Comparison of ENCODE assay signal across 1 cellular context in the genomic region with DNA sequence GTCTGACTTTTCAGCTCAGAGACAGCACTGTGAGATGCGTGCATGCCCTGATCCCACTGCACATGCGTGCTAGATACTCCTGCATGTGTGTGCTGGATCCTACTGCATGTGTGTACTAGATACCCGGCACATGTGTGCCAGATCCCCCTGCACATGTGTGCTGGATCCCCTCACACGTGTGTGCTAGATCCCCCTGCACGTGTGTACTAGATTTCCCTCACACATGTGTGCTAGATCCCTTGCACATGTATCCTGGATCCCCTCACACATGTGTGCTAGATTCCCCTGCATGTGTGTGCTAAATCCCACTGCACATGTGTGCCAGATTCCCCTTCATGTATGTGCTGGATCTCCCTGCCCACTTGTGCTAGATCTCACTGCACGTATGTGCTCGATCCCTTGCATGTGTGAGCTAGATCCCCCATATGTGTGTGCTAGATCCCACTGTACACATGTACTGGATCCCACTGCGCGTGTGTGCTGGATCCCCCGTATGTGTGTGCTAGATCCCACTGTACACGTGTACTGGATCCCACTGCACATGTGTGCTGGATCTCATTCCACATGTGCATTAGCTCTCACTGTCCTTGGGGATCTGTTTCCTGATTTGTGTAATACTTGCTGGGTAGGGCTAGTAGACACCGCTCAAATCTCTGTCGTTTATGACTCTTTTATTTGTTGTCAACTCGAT.
TF ChIP-seq lines count a peak whose summit lies in the region.

No MANE protein-coding gene starts in this region.

TF ChIP-seq in HepG2, 621 proteins besides CTCF, POLR2A, EP300 and RAD21 (continued from another document):
- TF ChIP-seq, protein P1, sequence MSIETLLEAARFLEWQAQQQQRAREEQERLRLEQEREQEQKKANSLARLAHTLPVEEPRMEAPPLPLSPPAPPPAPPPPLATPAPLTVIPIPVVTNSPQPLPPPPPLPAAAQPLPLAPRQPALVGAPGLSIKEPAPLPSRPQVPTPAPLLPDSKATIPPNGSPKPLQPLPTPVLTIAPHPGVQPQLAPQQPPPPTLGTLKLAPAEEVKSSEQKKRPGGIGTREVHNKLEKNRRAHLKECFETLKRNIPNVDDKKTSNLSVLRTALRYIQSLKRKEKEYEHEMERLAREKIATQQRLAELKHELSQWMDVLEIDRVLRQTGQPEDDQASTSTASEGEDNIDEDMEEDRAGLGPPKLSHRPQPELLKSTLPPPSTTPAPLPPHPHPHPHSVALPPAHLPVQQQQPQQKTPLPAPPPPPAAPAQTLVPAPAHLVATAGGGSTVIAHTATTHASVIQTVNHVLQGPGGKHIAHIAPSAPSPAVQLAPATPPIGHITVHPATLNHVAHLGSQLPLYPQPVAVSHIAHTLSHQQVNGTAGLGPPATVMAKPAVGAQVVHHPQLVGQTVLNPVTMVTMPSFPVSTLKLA (IDR thresholded peaks at IDR 0.05), result peak; percentile 97
- TF ChIP-seq, protein P2, sequence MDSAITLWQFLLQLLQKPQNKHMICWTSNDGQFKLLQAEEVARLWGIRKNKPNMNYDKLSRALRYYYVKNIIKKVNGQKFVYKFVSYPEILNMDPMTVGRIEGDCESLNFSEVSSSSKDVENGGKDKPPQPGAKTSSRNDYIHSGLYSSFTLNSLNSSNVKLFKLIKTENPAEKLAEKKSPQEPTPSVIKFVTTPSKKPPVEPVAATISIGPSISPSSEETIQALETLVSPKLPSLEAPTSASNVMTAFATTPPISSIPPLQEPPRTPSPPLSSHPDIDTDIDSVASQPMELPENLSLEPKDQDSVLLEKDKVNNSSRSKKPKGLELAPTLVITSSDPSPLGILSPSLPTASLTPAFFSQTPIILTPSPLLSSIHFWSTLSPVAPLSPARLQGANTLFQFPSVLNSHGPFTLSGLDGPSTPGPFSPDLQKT (CRISPR knock-in tag; IDR thresholded peaks at IDR 0.05; ENCODE audit: borderline replicate concordance), result no peak
- TF ChIP-seq SOX6 (IDR thresholded peaks at IDR 0.05) (no peak), SOX6 (CRISPR knock-in tag; IDR thresholded peaks at IDR 0.05) (no peak)
- TF ChIP-seq, protein P3, sequence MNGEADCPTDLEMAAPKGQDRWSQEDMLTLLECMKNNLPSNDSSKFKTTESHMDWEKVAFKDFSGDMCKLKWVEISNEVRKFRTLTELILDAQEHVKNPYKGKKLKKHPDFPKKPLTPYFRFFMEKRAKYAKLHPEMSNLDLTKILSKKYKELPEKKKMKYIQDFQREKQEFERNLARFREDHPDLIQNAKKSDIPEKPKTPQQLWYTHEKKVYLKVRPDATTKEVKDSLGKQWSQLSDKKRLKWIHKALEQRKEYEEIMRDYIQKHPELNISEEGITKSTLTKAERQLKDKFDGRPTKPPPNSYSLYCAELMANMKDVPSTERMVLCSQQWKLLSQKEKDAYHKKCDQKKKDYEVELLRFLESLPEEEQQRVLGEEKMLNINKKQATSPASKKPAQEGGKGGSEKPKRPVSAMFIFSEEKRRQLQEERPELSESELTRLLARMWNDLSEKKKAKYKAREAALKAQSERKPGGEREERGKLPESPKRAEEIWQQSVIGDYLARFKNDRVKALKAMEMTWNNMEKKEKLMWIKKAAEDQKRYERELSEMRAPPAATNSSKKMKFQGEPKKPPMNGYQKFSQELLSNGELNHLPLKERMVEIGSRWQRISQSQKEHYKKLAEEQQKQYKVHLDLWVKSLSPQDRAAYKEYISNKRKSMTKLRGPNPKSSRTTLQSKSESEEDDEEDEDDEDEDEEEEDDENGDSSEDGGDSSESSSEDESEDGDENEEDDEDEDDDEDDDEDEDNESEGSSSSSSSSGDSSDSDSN (CRISPR knock-in tag; IDR thresholded peaks at IDR 0.05), result no peak
